In the genomic region with DNA sequence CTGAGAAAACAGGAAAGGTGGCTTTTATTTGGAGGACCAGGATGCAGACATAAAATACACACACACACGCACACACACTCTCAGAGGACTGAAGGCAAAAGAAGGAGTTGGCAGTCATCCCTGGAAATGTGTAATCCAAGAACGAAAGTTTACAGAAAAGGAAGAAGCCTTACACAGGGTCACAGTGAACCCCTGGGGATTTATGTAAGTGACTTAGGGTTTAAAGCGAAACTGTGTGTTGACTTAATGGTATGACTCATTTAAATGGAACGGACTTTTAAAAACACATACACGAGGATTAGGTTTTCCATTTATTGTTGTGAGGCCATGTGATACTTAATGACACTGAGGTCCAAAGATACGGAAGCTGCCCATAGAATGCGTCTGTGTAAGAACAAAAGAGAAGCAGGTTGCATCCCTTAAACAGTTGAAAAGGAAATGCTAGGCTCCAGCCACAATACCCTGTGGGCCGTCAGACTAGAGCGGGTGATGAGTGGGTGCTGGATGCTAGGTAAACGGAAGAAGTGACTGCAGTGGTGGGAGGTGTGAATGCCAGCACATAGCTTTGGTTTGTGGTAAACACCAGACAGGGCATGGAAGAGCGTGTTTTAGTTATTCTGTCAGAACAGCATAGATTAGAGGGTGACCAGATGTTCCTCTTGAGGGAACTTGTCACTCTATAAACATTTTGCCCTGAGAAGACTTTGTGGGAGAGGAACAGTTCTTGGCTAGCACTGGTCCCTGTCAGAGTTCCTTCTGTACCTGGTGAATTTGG, we compare ENCODE assay signal across 1 cellular context.
TF ChIP-seq lines count a peak whose summit lies in the region.

No MANE protein-coding gene starts in this region.

TF ChIP-seq in endothelial cell of umbilical vein, 7 proteins besides CTCF, POLR2A, EP300 and RAD21:
- TF ChIP-seq JUN (IDR thresholded peaks at IDR 0.05; ENCODE audit: borderline replicate concordance, insufficient read depth, insufficient read length, low read depth) (peak; percentile 98), FOS (IDR thresholded peaks at IDR 0.05; ENCODE audit: borderline replicate concordance, insufficient read depth, low read length) (peak; percentile 91), POLR2AphosphoS5 (IDR thresholded peaks at IDR 0.05; ENCODE audit: insufficient read depth, low read depth, low read length) (peak; percentile 77), EZH2 (IDR thresholded peaks at IDR 0.05; ENCODE audit: borderline replicate concordance, low read depth, low read length, severe bottlenecking) (no peak), GATA2 (IDR thresholded peaks at IDR 0.05; ENCODE audit: insufficient read depth, insufficient read length, low read depth, low read length) (peak; percentile 45), MYC (IDR thresholded peaks at IDR 0.05; ENCODE audit: low read depth, low read length) (peak; percentile 66)
- TF ChIP-seq, protein P1, sequence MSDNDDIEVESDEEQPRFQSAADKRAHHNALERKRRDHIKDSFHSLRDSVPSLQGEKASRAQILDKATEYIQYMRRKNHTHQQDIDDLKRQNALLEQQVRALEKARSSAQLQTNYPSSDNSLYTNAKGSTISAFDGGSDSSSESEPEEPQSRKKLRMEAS (IDR thresholded peaks at IDR 0.05; ENCODE audit: insufficient read depth, insufficient read length), result peak; percentile 86
